In the genomic region with DNA sequence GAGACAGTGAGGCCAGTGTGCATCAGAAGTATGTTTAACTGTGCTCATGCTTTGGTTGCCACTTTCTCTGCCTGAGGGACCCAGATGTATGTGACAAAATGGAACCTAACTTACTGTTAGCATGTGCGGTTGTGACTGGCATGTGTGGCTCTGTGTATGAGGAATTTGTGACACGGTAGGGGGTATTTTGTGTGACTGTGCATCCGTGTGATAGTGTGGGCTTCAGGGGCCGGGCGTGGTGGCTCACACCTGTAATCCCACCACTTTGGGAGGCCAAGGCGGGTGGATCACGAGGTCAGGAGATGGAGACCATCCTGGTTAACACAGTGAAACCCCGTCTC, we compare ENCODE assay signal across 10 cellular contexts. TPM values are rescaled to one million over a fixed set of nuclear protein-coding genes. Genes with fewer than 3 reads are reported as not detected.
DNase-seq lines count a peak whose midpoint lies in the region; ATAC-seq, FAIRE-seq and TF ChIP-seq lines count a peak whose summit lies in the region.
"Not testable (repeated sequence)": the region's sequence is repeated elsewhere in the genome, so short reads cannot be mapped to it uniquely, and the experiment has no call there.
"Had no signal": no experiment of that assay in that cellular context is flagged by ENCODE, and none has a peak within 500 bp of the region (broad histone marks: within the 10 kb centered on the region; RNA-seq: fewer than 3 reads in every experiment).

No MANE protein-coding gene starts in this region.

- H3K27ac Mint-ChIP-seq in CD4-positive, CD25-positive, alpha-beta regulatory T cell = peak overlapping the region in 1 of 3 donors; percentile 38
- H3K27ac Mint-ChIP-seq in activated CD4-positive, alpha-beta T cell treated with anti-CD3 and anti-CD28 coated beads for 36 hours = peak overlapping the region; percentile 76

- H3K4me2 ChIP-seq in HepG2 (ENCODE audit: low read depth, low read length) = peak overlapping the region; percentile 92

- H3K4me3 Mint-ChIP-seq in CD4-positive, CD25-positive, alpha-beta regulatory T cell = peak overlapping the region in 3 of 4 donors; percentile 73 to 82 (median 77)
- H3K4me3 Mint-ChIP-seq in activated CD4-positive, alpha-beta T cell treated with anti-CD3 and anti-CD28 coated beads for 36 hours = peak overlapping the region; percentile 78

- FAIRE-seq in HepG2 (lab: Jason Lieb, UNC) = peak; percentile 8

- H3K9ac ChIP-seq in HepG2 (ENCODE audit: insufficient read depth, low read depth, low read length) = not testable (repeated sequence)

- in situ Hi-C loops in astrocyte of the spinal cord (cut with HindIII; ENCODE audit: low sequenced_read_pairs) = loop anchor here (25.0 kb wide), 1 partner anchor 143 kb away; a partner anchor contains a TSS
- in situ Hi-C loops in HepG2 (cut with HindIII; ENCODE audit: extremely low pct_ligation_motif_present, low pct_unique_long_range_greater_than_20kb) = not testable (repeated sequence)

- H3K27ac ChIP-seq in CD4-positive, CD25-positive, alpha-beta regulatory T cell (ENCODE audit: insufficient read depth, low read length, poor library complexity, severe bottlenecking); esophagus muscularis mucosa (replicated peaks in 1 of 4); HepG2 (ENCODE audit: extremely low read length, insufficient read depth, low read length); ovary; suprapubic skin: not testable (repeated sequence)

- not testable (repeated sequence) for H3K27me3 ChIP-seq in CD4-positive, CD25-positive, alpha-beta regulatory T cell (ENCODE audit: control insufficient read depth, insufficient read depth, low read length); ovary
- H3K27me3 ChIP-seq in esophagus muscularis mucosa (peaks cover 0 to 41% (median 13%) of the 10 kb centered on the region in 4 donors), HepG2 (ENCODE audit: control insufficient read depth in 1 of 2, insufficient read depth in 2 of 2, low read length in 2 of 2) (peaks cover 2 to 45% of the 10 kb centered on the region in 2 experiments; a peak in 4 of 5 replicates), suprapubic skin (peaks cover 19% of the 10 kb centered on the region)

- ATAC-seq in CD4-positive, CD25-positive, alpha-beta regulatory T cell (ENCODE audit: low read depth in 2 of 2); activated CD4-positive, alpha-beta T cell treated with anti-CD3 and anti-CD28 coated beads for 36 hours; HepG2: not testable (repeated sequence)

- H3K4me3 ChIP-seq in CD4-positive, CD25-positive, alpha-beta regulatory T cell (ENCODE audit: low read depth, low read length) = peak overlapping the region; percentile 15
- H3K4me3 ChIP-seq in LNCaP clone FGC (ENCODE audit: low read depth, low read length) = peak overlapping the region; percentile 69
- H3K4me3 ChIP-seq in astrocyte of the spinal cord (ENCODE audit: low read depth, low read length) = peak overlapping the region; percentile 25
- H3K4me3 ChIP-seq in esophagus muscularis mucosa = peak overlapping the region; percentile 43 to 60 (median 48)
- peak overlapping the region in 2 of 3 experiments; percentile 60 to 82; a peak in 4 of 6 replicates for H3K4me3 ChIP-seq in HepG2 (replicated peaks in 1 of 3; ENCODE audit: insufficient read depth in 1 of 3, low read depth in 2 of 3, low read length in 3 of 3)
- H3K4me3 ChIP-seq in ovary = peak overlapping the region; percentile 42
- H3K4me3 ChIP-seq in suprapubic skin = peak overlapping the region; percentile 56

- H3K36me3 Mint-ChIP-seq in CD4-positive, CD25-positive, alpha-beta regulatory T cell; activated CD4-positive, alpha-beta T cell treated with anti-CD3 and anti-CD28 coated beads for 36 hours (ENCODE audit: low read depth): not testable (repeated sequence)

- TF ChIP-seq POLR2A in esophagus muscularis mucosa (IDR thresholded peaks at IDR 0.05; ENCODE audit: low read depth); HepG2 (IDR thresholded peaks at IDR 0.05; ENCODE audit: insufficient read depth in 1 of 2, low read depth in 2 of 2, low read length in 2 of 2); ovary (IDR thresholded peaks at IDR 0.05); suprapubic skin (IDR thresholded peaks at IDR 0.05): not testable (repeated sequence)

- H2AFZ ChIP-seq in HepG2 (ENCODE audit: low read length) = not testable (repeated sequence)

- H3K9me3 Mint-ChIP-seq in CD4-positive, CD25-positive, alpha-beta regulatory T cell; activated CD4-positive, alpha-beta T cell treated with anti-CD3 and anti-CD28 coated beads for 36 hours (ENCODE audit: low read depth): not testable (repeated sequence)

- CTCF ChIA-PET in activated CD4-positive, alpha-beta T cell treated with anti-CD3 and anti-CD28 coated beads for 36 hours (lab: Charles Lee); HepG2 (lab: Yijun Ruan, JAX; ENCODE audit: low intra/inter-chr PET ratio, low total read pairs): not testable (repeated sequence)

- not testable (repeated sequence) for H3K9me3 ChIP-seq in CD4-positive, CD25-positive, alpha-beta regulatory T cell (ENCODE audit: control insufficient read depth in 2 of 2, low read length in 2 of 2); esophagus muscularis mucosa; HepG2 (ENCODE audit: low read length); ovary; suprapubic skin

- H3K79me2 ChIP-seq in HepG2 (ENCODE audit: insufficient read depth, low read length) = not testable (repeated sequence)

- not testable (repeated sequence) for TF ChIP-seq RAD21 in HepG2 (CRISPR knock-in tag; IDR thresholded peaks at IDR 0.05)

- H3K4me1 ChIP-seq in CD4-positive, CD25-positive, alpha-beta regulatory T cell (ENCODE audit: control insufficient read depth, insufficient read depth, low read length, poor library complexity, severe bottlenecking) = peaks cover 22% of the 10 kb centered on the region
- H3K4me1 ChIP-seq in esophagus muscularis mucosa (peaks cover 9 to 27% (median 25%) of the 10 kb centered on the region in 4 donors), HepG2 (ENCODE audit: insufficient read depth, low read length) (peaks cover 69% of the 10 kb centered on the region), suprapubic skin (peaks cover 28% of the 10 kb centered on the region)
- H3K4me1 ChIP-seq in ovary (ENCODE audit: insufficient read depth) = not testable (repeated sequence)

- peaks cover 5 to 32% (median 8%) of the 10 kb centered on the region in 4 donors for H3K4me1 Mint-ChIP-seq in CD4-positive, CD25-positive, alpha-beta regulatory T cell
- peaks cover 19% of the 10 kb centered on the region for H3K4me1 Mint-ChIP-seq in activated CD4-positive, alpha-beta T cell treated with anti-CD3 and anti-CD28 coated beads for 36 hours

- H4K20me1 ChIP-seq in HepG2 (ENCODE audit: insufficient read depth, low read length) = not testable (repeated sequence)

- not testable (repeated sequence) for TF ChIP-seq CTCF in LNCaP clone FGC (IDR thresholded peaks at IDR 0.05; ENCODE audit: control insufficient read depth, extremely low read depth, insufficient read depth); astrocyte of the spinal cord (IDR thresholded peaks at IDR 0.05; ENCODE audit: low read depth, low read length); esophagus muscularis mucosa (IDR thresholded peaks at IDR 0.05); HepG2 (CRISPR knock-in tag; IDR thresholded peaks at IDR 0.05); ovary (IDR thresholded peaks at IDR 0.05); suprapubic skin (IDR thresholded peaks at IDR 0.05)

- WGBS in esophagus muscularis mucosa = 79% methylated on average over 8 of the region's 8 CpGs
- WGBS in HepG2 (ENCODE audit: low lambda C conversion rate) = 93% methylated on average over 8 of the region's 8 CpGs
- WGBS in ovary, 3 donors = 66 to 83% (median 82%) methylated on average over 8 of the region's 8 CpGs
- 78% methylated on average over 8 of the region's 8 CpGs for WGBS in suprapubic skin

- not testable (repeated sequence) for DNase-seq in CD4-positive, CD25-positive, alpha-beta regulatory T cell; LNCaP clone FGC (ENCODE audit: low read depth); activated CD4-positive, alpha-beta T cell treated with anti-CD3 and anti-CD28 coated beads for 36 hours; astrocyte of the spinal cord (ENCODE audit: low read depth, low spot score); esophagus muscularis mucosa (ENCODE audit: extremely low spot score); HepG2 (ENCODE audit: low spot score); ovary
- peak in 1 of 2 donors; percentile 41 for DNase-seq in suprapubic skin (ENCODE audit: low spot score in 2 of 2)

- TF ChIP-seq EP300 in esophagus muscularis mucosa (IDR thresholded peaks at IDR 0.05); HepG2 (IDR thresholded peaks at IDR 0.05; ENCODE audit: low read depth in 2 of 2, low read length in 2 of 2); HepG2 (CRISPR knock-in tag; IDR thresholded peaks at IDR 0.05; ENCODE audit: borderline replicate concordance); ovary (IDR thresholded peaks at IDR 0.05); suprapubic skin (IDR thresholded peaks at IDR 0.05): not testable (repeated sequence)

- POLR2A ChIA-PET in activated CD4-positive, alpha-beta T cell treated with anti-CD3 and anti-CD28 coated beads for 36 hours (lab: Charles Lee) = not testable (repeated sequence)
- POLR2A ChIA-PET in HepG2 (lab: Yijun Ruan, JAX) = interaction anchor here (1.3 to 1.7 kb wide), 4 partner anchors 11 to 93 kb away, joined by 4 to 11 read pairs (median 6); a partner anchor contains a TSS

- not testable (repeated sequence) for BruUV-seq in HepG2 (replicated peaks; lab: Mats Ljungman, UMichigan)

- H3K36me3 ChIP-seq in CD4-positive, CD25-positive, alpha-beta regulatory T cell (ENCODE audit: control insufficient read depth, insufficient read depth, low read length); esophagus muscularis mucosa; HepG2 (replicated peaks in 1 of 2; ENCODE audit: control insufficient read depth in 1 of 2, insufficient read depth in 2 of 2, low read length in 2 of 2); ovary; suprapubic skin: not testable (repeated sequence)

- intact Hi-C loops in activated CD4-positive, alpha-beta T cell treated with anti-CD3 and anti-CD28 coated beads for 36 hours (cut with DNase I, micrococcal nuclease); esophagus muscularis mucosa (cut with DNase I); ovary (cut with DNase I): not testable (repeated sequence)
- intact Hi-C loops in HepG2 (cut with micrococcal nuclease; ENCODE audit: unreplicated experiment) = loop anchor here (5.0 kb wide), 1 partner anchor 73 kb away; no protein-coding TSS in a partner anchor

- peaks cover 52% of the 10 kb centered on the region for H3K27me3 Mint-ChIP-seq in CD4-positive, CD25-positive, alpha-beta regulatory T cell
- peaks cover 19% of the 10 kb centered on the region for H3K27me3 Mint-ChIP-seq in activated CD4-positive, alpha-beta T cell treated with anti-CD3 and anti-CD28 coated beads for 36 hours

RNA-seq across cellular contexts. Expression of a gene that starts 0.4 kb away (rescaled TPM):
- not detected for total RNA-seq in CD4-positive, CD25-positive, alpha-beta regulatory T cell
- under 1 TPM in 1 of 4 donors, not detected in 3; 0.20 TPM for polyA plus RNA-seq in CD4-positive, CD25-positive, alpha-beta regulatory T cell
- 1 to 10 TPM; 6.4 to 7.0 TPM for total RNA-seq in activated CD4-positive, alpha-beta T cell treated with anti-CD3 and anti-CD28 coated beads for 36 hours
- total RNA-seq in esophagus muscularis mucosa = 1 to 10 TPM in 1 of 4 donors, under 1 TPM in 2, not detected in 1; 0.50 to 1.4 (median 0.92) TPM
- total RNA-seq in HepG2 (2016; rRNA removed; fragmentation: Illumina TruSeq; extraction: Trizol) = 7.0 and 13.9 TPM in 2 replicates
- 7.2 and 7.6 TPM in 2 replicates for total RNA-seq in HepG2 (2016; cell fraction: cytosol; rRNA removed; fragmentation: Illumina TruSeq; extraction: Trizol; ENCODE audit: low read depth)
- total RNA-seq in HepG2 (2016; cell fraction: insoluble cytoplasmic fraction; rRNA removed; fragmentation: Illumina TruSeq; extraction: Trizol) = 6.8 and 14.7 TPM in 2 replicates
- 9.9 and 14.3 TPM in 2 replicates for total RNA-seq in HepG2 (2016; cell fraction: membrane; rRNA removed; fragmentation: Illumina TruSeq; extraction: Trizol)
- 11.7 and 13.6 TPM in 2 replicates for total RNA-seq in HepG2 (2016; cell fraction: nucleus; rRNA removed; fragmentation: Illumina TruSeq; extraction: Trizol)
- polyA plus RNA-seq in HepG2 (2011; rRNA removed) = 23.4 and 30.8 TPM in 2 replicates
- polyA plus RNA-seq in HepG2 (2011; cell fraction: cytosol; rRNA removed) = 26.4 and 27.5 TPM in 2 replicates
- polyA plus RNA-seq in HepG2 (2011; cell fraction: nucleus; rRNA removed) = 30.3 and 37.8 TPM in 2 replicates
- 29.7 and 31.5 TPM in 2 replicates for polyA plus RNA-seq in HepG2 (2012)
- polyA plus RNA-seq in HepG2 (2016; cell fraction: cytosol; fragmentation: Illumina TruSeq; extraction: Trizol; ENCODE audit: low read depth) = 9.6 and 11.3 TPM in 2 replicates
- polyA plus RNA-seq in HepG2 (2016; cell fraction: insoluble cytoplasmic fraction; fragmentation: Illumina TruSeq; extraction: Trizol; ENCODE audit: low read depth) = 9.2 and 9.7 TPM in 2 replicates
- polyA plus RNA-seq in HepG2 (2016; cell fraction: membrane; fragmentation: Illumina TruSeq; extraction: Trizol; ENCODE audit: low read depth) = 12.0 and 14.2 TPM in 2 replicates
- 23.5 and 24.6 TPM in 2 replicates for polyA plus RNA-seq in HepG2 (2016; cell fraction: nucleus; fragmentation: Illumina TruSeq; extraction: Trizol; ENCODE audit: insufficient read depth, low read depth)
- polyA minus RNA-seq in HepG2 (2011; rRNA and poly(A)+ RNA removed; ENCODE audit: low replicate concordance) = 0.09 and 14.9 TPM in 2 replicates
- 5.9 and 7.1 TPM in 2 replicates for polyA minus RNA-seq in HepG2 (2011; cell fraction: cytosol; rRNA and poly(A)+ RNA removed)
- polyA minus RNA-seq in HepG2 (2011; cell fraction: nucleus; rRNA and poly(A)+ RNA removed) = 10.7 and 13.8 TPM in 2 replicates
- total RNA-seq in ovary = 10 to 100 TPM in 5 of 7 donors, 1 to 10 TPM in 2; 7.9 to 23.9 (median 17.6) TPM
- 1 to 10 TPM; 7.9 to 9.5 TPM for polyA plus RNA-seq in ovary
- total RNA-seq in suprapubic skin = 1 to 10 TPM; 1.1 to 4.2 (median 2.6) TPM

RNA-seq across cellular contexts. Expression of a gene that starts 4.3 kb away (rescaled TPM):
- total RNA-seq in CD4-positive, CD25-positive, alpha-beta regulatory T cell = 0.89 TPM
- 1 to 10 TPM in 2 of 4 donors, under 1 TPM in 2; 0.21 to 1.7 (median 0.98) TPM for polyA plus RNA-seq in CD4-positive, CD25-positive, alpha-beta regulatory T cell
- total RNA-seq in activated CD4-positive, alpha-beta T cell treated with anti-CD3 and anti-CD28 coated beads for 36 hours = under 1 TPM; 0.39 to 0.65 TPM
- total RNA-seq in esophagus muscularis mucosa (under 1 TPM in 1 of 4 donors, not detected in 3; 0.92 TPM), HepG2 (2016; rRNA removed; fragmentation: Illumina TruSeq; extraction: Trizol) (0.04 TPM in 1 of 2 replicates, not detected in the other), ovary (1 to 10 TPM in 5 of 7 donors, not detected in 2; 1.1 to 2.4 (median 1.5) TPM), suprapubic skin (not detected)
- 0.40 and 0.44 TPM in 2 replicates for total RNA-seq in HepG2 (2016; cell fraction: cytosol; rRNA removed; fragmentation: Illumina TruSeq; extraction: Trizol; ENCODE audit: low read depth)
- total RNA-seq in HepG2 (2016; cell fraction: insoluble cytoplasmic fraction; rRNA removed; fragmentation: Illumina TruSeq; extraction: Trizol) = 0.15 and 0.22 TPM in 2 replicates
- 0.28 and 0.52 TPM in 2 replicates for total RNA-seq in HepG2 (2016; cell fraction: membrane; rRNA removed; fragmentation: Illumina TruSeq; extraction: Trizol)
- total RNA-seq in HepG2 (2016; cell fraction: nucleus; rRNA removed; fragmentation: Illumina TruSeq; extraction: Trizol) = not detected in 2 replicates
- polyA plus RNA-seq in HepG2 (2011; rRNA removed) (0.81 and 0.85 TPM in 2 replicates), ovary (1 to 10 TPM in 1 of 2 donors, under 1 TPM in 1; 0.86 to 1.6 TPM)
- 0.62 and 0.63 TPM in 2 replicates for polyA plus RNA-seq in HepG2 (2011; cell fraction: cytosol; rRNA removed)
- polyA plus RNA-seq in HepG2 (2011; cell fraction: nucleus; rRNA removed) = 3.5 and 4.0 TPM in 2 replicates
- 1.7 and 1.8 TPM in 2 replicates for polyA plus RNA-seq in HepG2 (2012)
- 0.51 and 0.72 TPM in 2 replicates for polyA plus RNA-seq in HepG2 (2016; cell fraction: cytosol; fragmentation: Illumina TruSeq; extraction: Trizol; ENCODE audit: low read depth)
- not detected in 2 replicates for polyA plus RNA-seq in HepG2 (2016; cell fraction: insoluble cytoplasmic fraction; fragmentation: Illumina TruSeq; extraction: Trizol; ENCODE audit: low read depth)
- polyA plus RNA-seq in HepG2 (2016; cell fraction: membrane; fragmentation: Illumina TruSeq; extraction: Trizol; ENCODE audit: low read depth) = 0.34 and 0.47 TPM in 2 replicates
- 0.69 TPM in 1 of 2 replicates, not detected in the other for polyA plus RNA-seq in HepG2 (2016; cell fraction: nucleus; fragmentation: Illumina TruSeq; extraction: Trizol; ENCODE audit: insufficient read depth, low read depth)
- 0.72 TPM in 1 of 2 replicates, not detected in the other for polyA minus RNA-seq in HepG2 (2011; rRNA and poly(A)+ RNA removed; ENCODE audit: low replicate concordance)
- not detected in 2 replicates for polyA minus RNA-seq in HepG2 (2011; cell fraction: cytosol; rRNA and poly(A)+ RNA removed)
- polyA minus RNA-seq in HepG2 (2011; cell fraction: nucleus; rRNA and poly(A)+ RNA removed) = 0.26 and 1.4 TPM in 2 replicates
- total RNA-seq: foreskin keratinocyte had no signal
- polyA plus RNA-seq: foreskin keratinocyte had no signal

RNA-seq across cellular contexts. Expression of a gene that starts 15.1 kb away (rescaled TPM):
- total RNA-seq in CD4-positive, CD25-positive, alpha-beta regulatory T cell = 22.3 TPM
- 10 to 100 TPM; 60.3 to 90.7 (median 71.1) TPM for polyA plus RNA-seq in CD4-positive, CD25-positive, alpha-beta regulatory T cell
- 10 to 100 TPM; 59.7 to 59.9 TPM for total RNA-seq in activated CD4-positive, alpha-beta T cell treated with anti-CD3 and anti-CD28 coated beads for 36 hours
- total RNA-seq in esophagus muscularis mucosa (10 to 100 TPM; 39.9 to 64.7 (median 48.3) TPM), HepG2 (2016; rRNA removed; fragmentation: Illumina TruSeq; extraction: Trizol) (112 and 119 TPM in 2 replicates), ovary (100 to 1,000 TPM in 1 of 7 donors, 10 to 100 TPM in 6; 42.7 to 113 (median 70.8) TPM), suprapubic skin (10 to 100 TPM; 40.0 to 55.3 (median 47.1) TPM)
- total RNA-seq in HepG2 (2016; cell fraction: cytosol; rRNA removed; fragmentation: Illumina TruSeq; extraction: Trizol; ENCODE audit: low read depth) = 39.9 and 63.7 TPM in 2 replicates
- 110 and 115 TPM in 2 replicates for total RNA-seq in HepG2 (2016; cell fraction: insoluble cytoplasmic fraction; rRNA removed; fragmentation: Illumina TruSeq; extraction: Trizol)
- 96.6 and 139 TPM in 2 replicates for total RNA-seq in HepG2 (2016; cell fraction: membrane; rRNA removed; fragmentation: Illumina TruSeq; extraction: Trizol)
- 53.1 and 57.3 TPM in 2 replicates for total RNA-seq in HepG2 (2016; cell fraction: nucleus; rRNA removed; fragmentation: Illumina TruSeq; extraction: Trizol)
- polyA plus RNA-seq in HepG2 (2011; rRNA removed) (192 and 208 TPM in 2 replicates), ovary (10 to 100 TPM; 43.5 to 62.3 TPM)
- polyA plus RNA-seq in HepG2 (2011; cell fraction: cytosol; rRNA removed) = 183 and 221 TPM in 2 replicates
- 169 and 222 TPM in 2 replicates for polyA plus RNA-seq in HepG2 (2011; cell fraction: nucleus; rRNA removed)
- polyA plus RNA-seq in HepG2 (2012) = 99.5 and 112 TPM in 2 replicates
- 38.3 and 64.2 TPM in 2 replicates for polyA plus RNA-seq in HepG2 (2016; cell fraction: cytosol; fragmentation: Illumina TruSeq; extraction: Trizol; ENCODE audit: low read depth)
- polyA plus RNA-seq in HepG2 (2016; cell fraction: insoluble cytoplasmic fraction; fragmentation: Illumina TruSeq; extraction: Trizol; ENCODE audit: low read depth) = 119 and 122 TPM in 2 replicates
- 80.1 and 115 TPM in 2 replicates for polyA plus RNA-seq in HepG2 (2016; cell fraction: membrane; fragmentation: Illumina TruSeq; extraction: Trizol; ENCODE audit: low read depth)
- polyA plus RNA-seq in HepG2 (2016; cell fraction: nucleus; fragmentation: Illumina TruSeq; extraction: Trizol; ENCODE audit: insufficient read depth, low read depth) = 90.6 and 93.2 TPM in 2 replicates
- 178 and 487 TPM in 2 replicates for polyA minus RNA-seq in HepG2 (2011; rRNA and poly(A)+ RNA removed; ENCODE audit: low replicate concordance)
- 57.6 and 60.2 TPM in 2 replicates for polyA minus RNA-seq in HepG2 (2011; cell fraction: cytosol; rRNA and poly(A)+ RNA removed)
- 52.7 and 73.4 TPM in 2 replicates for polyA minus RNA-seq in HepG2 (2011; cell fraction: nucleus; rRNA and poly(A)+ RNA removed)

RNA-seq across cellular contexts. Expression of a gene that starts 19.9 kb away (rescaled TPM):
- not detected for total RNA-seq in CD4-positive, CD25-positive, alpha-beta regulatory T cell
- not detected for polyA plus RNA-seq in CD4-positive, CD25-positive, alpha-beta regulatory T cell
- total RNA-seq in activated CD4-positive, alpha-beta T cell treated with anti-CD3 and anti-CD28 coated beads for 36 hours = not detected
- not detected for total RNA-seq in esophagus muscularis mucosa
- not detected in 2 replicates for total RNA-seq in HepG2 (2016; rRNA removed; fragmentation: Illumina TruSeq; extraction: Trizol)
- total RNA-seq in HepG2 (2016; cell fraction: cytosol; rRNA removed; fragmentation: Illumina TruSeq; extraction: Trizol; ENCODE audit: low read depth) = not detected in 2 replicates
- total RNA-seq in HepG2 (2016; cell fraction: insoluble cytoplasmic fraction; rRNA removed; fragmentation: Illumina TruSeq; extraction: Trizol) = not detected in 2 replicates
- total RNA-seq in HepG2 (2016; cell fraction: membrane; rRNA removed; fragmentation: Illumina TruSeq; extraction: Trizol) = not detected in 2 replicates
- total RNA-seq in HepG2 (2016; cell fraction: nucleus; rRNA removed; fragmentation: Illumina TruSeq; extraction: Trizol) = not detected in 2 replicates
- not detected in 2 replicates for polyA plus RNA-seq in HepG2 (2011; rRNA removed)
- not detected in 2 replicates for polyA plus RNA-seq in HepG2 (2011; cell fraction: cytosol; rRNA removed)
- not detected in 2 replicates for polyA plus RNA-seq in HepG2 (2011; cell fraction: nucleus; rRNA removed)
- polyA plus RNA-seq in HepG2 (2012) = not detected in 2 replicates
- not detected in 2 replicates for polyA plus RNA-seq in HepG2 (2016; cell fraction: cytosol; fragmentation: Illumina TruSeq; extraction: Trizol; ENCODE audit: low read depth)
- not detected in 2 replicates for polyA plus RNA-seq in HepG2 (2016; cell fraction: insoluble cytoplasmic fraction; fragmentation: Illumina TruSeq; extraction: Trizol; ENCODE audit: low read depth)
- polyA plus RNA-seq in HepG2 (2016; cell fraction: membrane; fragmentation: Illumina TruSeq; extraction: Trizol; ENCODE audit: low read depth) = not detected in 2 replicates
- not detected in 2 replicates for polyA plus RNA-seq in HepG2 (2016; cell fraction: nucleus; fragmentation: Illumina TruSeq; extraction: Trizol; ENCODE audit: insufficient read depth, low read depth)
- not detected in 2 replicates for polyA minus RNA-seq in HepG2 (2011; rRNA and poly(A)+ RNA removed; ENCODE audit: low replicate concordance)
- not detected in 2 replicates for polyA minus RNA-seq in HepG2 (2011; cell fraction: cytosol; rRNA and poly(A)+ RNA removed)
- not detected in 2 replicates for polyA minus RNA-seq in HepG2 (2011; cell fraction: nucleus; rRNA and poly(A)+ RNA removed)
- not detected for total RNA-seq in ovary
- not detected for polyA plus RNA-seq in ovary
- total RNA-seq in suprapubic skin = not detected
- total RNA-seq: foreskin keratinocyte, omental fat pad had no signal
- polyA plus RNA-seq: foreskin keratinocyte had no signal

RNA-seq across cellular contexts. Expression of a gene that starts 29.5 kb away (rescaled TPM):
- not detected for total RNA-seq in CD4-positive, CD25-positive, alpha-beta regulatory T cell
- not detected for polyA plus RNA-seq in CD4-positive, CD25-positive, alpha-beta regulatory T cell
- total RNA-seq in activated CD4-positive, alpha-beta T cell treated with anti-CD3 and anti-CD28 coated beads for 36 hours = under 1 TPM in 1 of 2 experiments, not detected in 1; 0.02 TPM
- total RNA-seq in esophagus muscularis mucosa (not detected), HepG2 (2016; rRNA removed; fragmentation: Illumina TruSeq; extraction: Trizol) (0.02 and 0.04 TPM in 2 replicates), ovary (10 to 100 TPM in 5 of 7 donors, 1 to 10 TPM in 2; 8.4 to 72.2 (median 41.7) TPM), suprapubic skin (under 1 TPM in 1 of 4 donors, not detected in 3; 0.11 TPM)
- not detected in 2 replicates for total RNA-seq in HepG2 (2016; cell fraction: cytosol; rRNA removed; fragmentation: Illumina TruSeq; extraction: Trizol; ENCODE audit: low read depth)
- total RNA-seq in HepG2 (2016; cell fraction: insoluble cytoplasmic fraction; rRNA removed; fragmentation: Illumina TruSeq; extraction: Trizol) = 0.15 TPM in 1 of 2 replicates, not detected in the other
- not detected in 2 replicates for total RNA-seq in HepG2 (2016; cell fraction: membrane; rRNA removed; fragmentation: Illumina TruSeq; extraction: Trizol)
- total RNA-seq in HepG2 (2016; cell fraction: nucleus; rRNA removed; fragmentation: Illumina TruSeq; extraction: Trizol) = not detected in 2 replicates
- polyA plus RNA-seq in HepG2 (2011; rRNA removed) (1.4 TPM in 2 replicates), ovary (10 to 100 TPM; 31.7 to 56.1 TPM)
- 0.98 and 1.1 TPM in 2 replicates for polyA plus RNA-seq in HepG2 (2011; cell fraction: cytosol; rRNA removed)
- polyA plus RNA-seq in HepG2 (2011; cell fraction: nucleus; rRNA removed) = 1.7 and 2.0 TPM in 2 replicates
- polyA plus RNA-seq in HepG2 (2012) = 0.80 and 1.5 TPM in 2 replicates
- polyA plus RNA-seq in HepG2 (2016; cell fraction: cytosol; fragmentation: Illumina TruSeq; extraction: Trizol; ENCODE audit: low read depth) = not detected in 2 replicates
- polyA plus RNA-seq in HepG2 (2016; cell fraction: insoluble cytoplasmic fraction; fragmentation: Illumina TruSeq; extraction: Trizol; ENCODE audit: low read depth) = not detected in 2 replicates
- not detected in 2 replicates for polyA plus RNA-seq in HepG2 (2016; cell fraction: membrane; fragmentation: Illumina TruSeq; extraction: Trizol; ENCODE audit: low read depth)
- 0.12 TPM in 1 of 2 replicates, not detected in the other for polyA plus RNA-seq in HepG2 (2016; cell fraction: nucleus; fragmentation: Illumina TruSeq; extraction: Trizol; ENCODE audit: insufficient read depth, low read depth)
- polyA minus RNA-seq in HepG2 (2011; rRNA and poly(A)+ RNA removed; ENCODE audit: low replicate concordance) = 1.3 TPM in 1 of 2 replicates, not detected in the other
- 0.49 and 0.70 TPM in 2 replicates for polyA minus RNA-seq in HepG2 (2011; cell fraction: cytosol; rRNA and poly(A)+ RNA removed)
- polyA minus RNA-seq in HepG2 (2011; cell fraction: nucleus; rRNA and poly(A)+ RNA removed) = 0.52 and 0.62 TPM in 2 replicates

Comparison
In these comparisons a context has a peak if more than half of its experiments do, and no peak if none do; other contexts are left out.
1. H3K4me3 ChIP-seq: peak in every context shown above with its lines; median percentile 71 in HepG2; 69 in LNCaP clone FGC; 56 in suprapubic skin; 48 in esophagus muscularis mucosa; 42 in ovary; 25 in astrocyte of the spinal cord; 15 in CD4-positive, CD25-positive, alpha-beta regulatory T cell.